In the genomic region with DNA sequence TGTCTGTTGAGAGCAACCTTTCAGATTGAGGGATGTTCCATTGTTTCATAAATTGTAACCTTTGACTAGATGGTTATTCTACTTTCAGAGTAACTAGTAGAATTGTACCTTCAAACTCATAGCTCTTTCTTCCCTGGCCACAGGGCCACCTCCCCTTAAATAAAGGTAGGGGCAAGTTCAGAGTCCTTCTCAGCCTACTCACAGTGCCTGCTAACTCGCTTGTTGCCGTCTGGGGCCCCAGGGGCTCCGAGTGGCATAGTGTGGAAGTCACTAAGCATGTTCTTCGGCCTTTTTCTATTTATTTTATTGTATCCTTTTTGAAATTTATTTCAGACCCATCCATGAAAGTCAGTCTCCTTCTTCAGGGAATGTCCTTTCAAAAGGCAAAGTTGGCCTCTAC, we compare ENCODE assay signal across 18 cellular contexts.
DNase-seq lines count a peak whose midpoint lies in the region; ATAC-seq, FAIRE-seq and TF ChIP-seq lines count a peak whose summit lies in the region.
"Had no signal": no experiment of that assay in that cellular context is flagged by ENCODE, and none has a peak within 500 bp of the region (broad histone marks: within the 10 kb centered on the region; RNA-seq: fewer than 3 reads in every experiment).

No MANE protein-coding gene starts in this region.

- DNase-seq in NCI-H2227 (lab: John Stamatoyannopoulos, UW; ENCODE audit: unreplicated experiment) (peak; percentile 62), NCI-H2227 treated with DMSO at 0.1 percent for 48 hours (lab: John Stamatoyannopoulos, UW) (no peak), GM12878 (ENCODE audit: low read depth, low spot score) (no peak), left colon (peak; percentile 12 to 29), cerebellar cortex (ENCODE audit: low spot score) (no peak), NCI-H146 treated with DMSO at 0.1 percent for 48 hours (lab: John Stamatoyannopoulos, UW; ENCODE audit: unreplicated experiment) (no peak)
- DNase-seq in activated CD4-positive, alpha-beta memory T cell treated with anti-CD3 and anti-CD28 coated beads, Interleukin-2, amount 10 ng/mL, durations not matched to agents 7 days and 5 days, result no peak
- DNase-seq in activated CD4-positive, alpha-beta memory T cell treated with anti-CD3 and anti-CD28 coated beads for 36 hours, result no peak
- DNase-seq: AML-193; Caco-2; CD8-positive, alpha-beta memory T cell; DND-41; GDM1; GM23248; H7 had no signal

- FAIRE-seq in GM12878 (lab: Jason Lieb, UNC), result no peak

- in situ Hi-C loops in GM12878 (cut with MboI), result no loop called here

- no peak for ATAC-seq in GM12878
- ATAC-seq in left colon, result peak; percentile 95

- no peaks in the 10 kb centered on the region for H4K20me1 ChIP-seq in GM12878 (ENCODE audit: control insufficient read depth, insufficient read depth)
- H4K20me1 ChIP-seq: BLaER1 had no signal

- no peaks in the 10 kb centered on the region for H3K4me1 Mint-ChIP-seq in activated CD4-positive, alpha-beta memory T cell treated with anti-CD3 and anti-CD28 coated beads, Interleukin-2, amount 10 ng/mL, durations not matched to agents 7 days and 5 days
- H3K4me1 Mint-ChIP-seq in activated CD4-positive, alpha-beta memory T cell treated with anti-CD3 and anti-CD28 coated beads for 36 hours (ENCODE audit: low read depth), result no peaks in the 10 kb centered on the region
- H3K4me1 Mint-ChIP-seq: CD8-positive, alpha-beta memory T cell had no signal

- no TSS peak for BruUV-seq in GM12878 (replicated peaks; lab: Mats Ljungman, UMichigan)

- no peaks in the 10 kb centered on the region for H3K27me3 Mint-ChIP-seq in activated CD4-positive, alpha-beta memory T cell treated with anti-CD3 and anti-CD28 coated beads, Interleukin-2, amount 10 ng/mL, durations not matched to agents 7 days and 5 days
- H3K27me3 Mint-ChIP-seq in activated CD4-positive, alpha-beta memory T cell treated with anti-CD3 and anti-CD28 coated beads for 36 hours, result no peaks in the 10 kb centered on the region
- H3K27me3 Mint-ChIP-seq: CD8-positive, alpha-beta memory T cell had no signal

- no peak for TF ChIP-seq RAD21 in GM12878 (IDR thresholded peaks at IDR 0.05; ENCODE audit: insufficient read depth, low read depth, low read length)

- POLR2A ChIA-PET in GM12878 (lab: Charles Lee), result no interaction called here
- POLR2A ChIA-PET in activated CD4-positive, alpha-beta memory T cell treated with anti-CD3 and anti-CD28 coated beads, Interleukin-2, amount 10 ng/mL, durations not matched to agents 7 days and 5 days (lab: Charles Lee), result no interaction called here
- POLR2A ChIA-PET in activated CD4-positive, alpha-beta memory T cell treated with anti-CD3 and anti-CD28 coated beads for 36 hours (lab: Charles Lee), result no interaction called here

- TF ChIP-seq EP300 in GM12878 (IDR thresholded peaks at IDR 0.05; ENCODE audit: borderline replicate concordance in 1 of 2, control insufficient read depth in 1 of 2, low read depth in 2 of 2, low read length in 2 of 2), result no peak

- SMC1A ChIA-PET in GM12878 (lab: Charles Lee; ENCODE audit: uncharacterized antibody, unreplicated experiment), result interaction anchor here (0.9 to 1.9 kb wide), 5 partner anchors 9 to 28 kb away, joined by 3 to 5 read pairs (median 4); no protein-coding TSS in a partner anchor

- 81% methylated on average over 4 of the region's 4 CpGs for WGBS in GM12878 (ENCODE audit: insufficient coverage, insufficient replicate concordance, low lambda C conversion rate, missing lambda C conversion rate)

- no peak overlapping the region for H3K27ac Mint-ChIP-seq in activated CD4-positive, alpha-beta memory T cell treated with anti-CD3 and anti-CD28 coated beads, Interleukin-2, amount 10 ng/mL, durations not matched to agents 7 days and 5 days
- no peak overlapping the region for H3K27ac Mint-ChIP-seq in activated CD4-positive, alpha-beta memory T cell treated with anti-CD3 and anti-CD28 coated beads for 36 hours
- H3K27ac Mint-ChIP-seq: CD8-positive, alpha-beta memory T cell had no signal

- peak overlapping the region; percentile 43; the same call in 1 of the 2 replicates for H3K27ac ChIP-seq in GM12878 (ENCODE audit: control insufficient read depth, insufficient read depth)
- H3K27ac ChIP-seq: 22Rv1, BLaER1, GM23248, HL-60 had no signal

- no peak overlapping the region for H3K4me3 Mint-ChIP-seq in activated CD4-positive, alpha-beta memory T cell treated with anti-CD3 and anti-CD28 coated beads, Interleukin-2, amount 10 ng/mL, durations not matched to agents 7 days and 5 days
- no peak overlapping the region for H3K4me3 Mint-ChIP-seq in activated CD4-positive, alpha-beta memory T cell treated with anti-CD3 and anti-CD28 coated beads for 36 hours
- H3K4me3 Mint-ChIP-seq: CD8-positive, alpha-beta memory T cell had no signal

- H3K4me1 ChIP-seq in GM12878 (ENCODE audit: control insufficient read depth, insufficient read depth, low read length), result peaks cover 24% of the 10 kb centered on the region
- H3K4me1 ChIP-seq: Caco-2 had no signal

- H3K9ac ChIP-seq in GM12878 (ENCODE audit: control insufficient read depth, insufficient read depth, low read length), result no peak overlapping the region
- H3K9ac ChIP-seq: BLaER1, GM23248 had no signal

- no peak overlapping the region for H3K4me3 ChIP-seq in GM12878
- H3K4me3 ChIP-seq: BLaER1, GM23248 had no signal

- CTCF ChIA-PET in GM12878 (lab: Yijun Ruan, JAX), result interaction anchor here (0.7 to 1.1 kb wide), 3 partner anchors 22 to 341 kb away, joined by 3 read pairs; no protein-coding TSS in a partner anchor
- CTCF ChIA-PET in activated CD4-positive, alpha-beta memory T cell treated with anti-CD3 and anti-CD28 coated beads, Interleukin-2, amount 10 ng/mL, durations not matched to agents 7 days and 5 days (lab: Charles Lee), result no interaction called here
- CTCF ChIA-PET in activated CD4-positive, alpha-beta memory T cell treated with anti-CD3 and anti-CD28 coated beads for 36 hours (lab: Charles Lee), result no interaction called here

- no peak overlapping the region for H3K4me2 ChIP-seq in GM12878 (ENCODE audit: control insufficient read depth, insufficient read depth)
- H3K4me2 ChIP-seq: BLaER1 had no signal

- peaks cover 5% of the 10 kb centered on the region for H3K9me3 Mint-ChIP-seq in activated CD4-positive, alpha-beta memory T cell treated with anti-CD3 and anti-CD28 coated beads, Interleukin-2, amount 10 ng/mL, durations not matched to agents 7 days and 5 days
- H3K9me3 Mint-ChIP-seq in activated CD4-positive, alpha-beta memory T cell treated with anti-CD3 and anti-CD28 coated beads for 36 hours, result peaks cover 3% of the 10 kb centered on the region

- H3K36me3 ChIP-seq in GM12878 (ENCODE audit: control insufficient read depth in 2 of 2, insufficient read depth in 2 of 2, low read length in 1 of 2), result no peaks in the 10 kb centered on the region
- H3K36me3 ChIP-seq: BLaER1 had no signal

- H3K36me3 Mint-ChIP-seq in activated CD4-positive, alpha-beta memory T cell treated with anti-CD3 and anti-CD28 coated beads, Interleukin-2, amount 10 ng/mL, durations not matched to agents 7 days and 5 days (ENCODE audit: low read depth), result no peaks in the 10 kb centered on the region
- H3K36me3 Mint-ChIP-seq in activated CD4-positive, alpha-beta memory T cell treated with anti-CD3 and anti-CD28 coated beads for 36 hours, result no peaks in the 10 kb centered on the region
- H3K36me3 Mint-ChIP-seq: CD8-positive, alpha-beta memory T cell had no signal

- H2AFZ ChIP-seq in GM12878 (ENCODE audit: control insufficient read depth, low read depth, low read length), result peak overlapping the region; percentile 33; the same call in 1 of the 2 replicates
- H2AFZ ChIP-seq: GM23248 had no signal

- H3K9me3 ChIP-seq in GM12878 (replicated peaks; ENCODE audit: control insufficient read depth, insufficient read depth, low read length), result no peaks in the 10 kb centered on the region; the same call in 2 of the 3 replicates
- H3K9me3 ChIP-seq: BLaER1, Caco-2 had no signal

- TF ChIP-seq CTCF in GM12878 (IDR thresholded peaks at IDR 0.05 in 2 of 3, conservative IDR thresholded peaks at IDR 0.05 in 1 of 3; ENCODE audit: control insufficient read depth in 2 of 3, extremely low read depth in 1 of 3, insufficient read depth in 1 of 3, low read depth in 3 of 3, low read length in 3 of 3), result no peak

- intact Hi-C loops in GM12878 (cut with micrococcal nuclease; ENCODE audit: unreplicated experiment) (no loop called here), left colon (cut with DNase I, micrococcal nuclease) (no loop called here)
- intact Hi-C loops in activated CD4-positive, alpha-beta memory T cell treated with anti-CD3 and anti-CD28 coated beads for 36 hours (cut with micrococcal nuclease), result no loop called here

- RAD21 ChIA-PET in GM12878 (lab: Charles Lee; ENCODE audit: unreplicated experiment), result no interaction called here

- no peak for TF ChIP-seq POLR2A in GM12878 (IDR thresholded peaks at IDR 0.05; ENCODE audit: low read depth, low read length)

- no peaks in the 10 kb centered on the region for H3K79me2 ChIP-seq in GM12878 (ENCODE audit: control insufficient read depth, insufficient read depth, low read length)

- no peaks in the 10 kb centered on the region for H3K27me3 ChIP-seq in GM12878 (replicated peaks in 1 of 2; ENCODE audit: control insufficient read depth in 2 of 2, insufficient read depth in 2 of 2, low read length in 1 of 2)
- H3K27me3 ChIP-seq: BLaER1 had no signal

TF ChIP-seq in GM12878, 131 proteins besides CTCF, POLR2A, EP300 and RAD21 (continues in another document):
- TF ChIP-seq NRF1 (conservative IDR thresholded peaks at IDR 0.05; ENCODE audit: low read depth, low read length) (no peak), CBX5 (IDR thresholded peaks at IDR 0.05; ENCODE audit: low read depth) (no peak), ESRRA (IDR thresholded peaks at IDR 0.05; ENCODE audit: low read length) (no peak)

Comparison
In these comparisons a context has a peak if more than half of its experiments do, and no peak if none do; other contexts are left out.
1. DNase-seq: peak in NCI-H2227 (single experiment) and left colon (2 of 2); none in NCI-H2227 treated with DMSO at 0.1 percent for 48 hours (single experiment), GM12878 (single experiment), activated CD4-positive, alpha-beta memory T cell treated with anti-CD3 and anti-CD28 coated beads, Interleukin-2, amount 10 ng/mL, durations not matched to agents 7 days and 5 days (single experiment), activated CD4-positive, alpha-beta memory T cell treated with anti-CD3 and anti-CD28 coated beads for 36 hours (single experiment), cerebellar cortex (single experiment) and NCI-H146 treated with DMSO at 0.1 percent for 48 hours (single experiment).